Comparison of ENCODE assay signal across 1 cellular context in genomic region chr11:128189823-128190222, GRCh38.
TF ChIP-seq lines count a peak whose summit lies in the region.

No MANE protein-coding gene starts in this region.

TF ChIP-seq in HepG2, 621 proteins besides CTCF, POLR2A, EP300 and RAD21 (continued from another document):
- TF ChIP-seq, protein P1, sequence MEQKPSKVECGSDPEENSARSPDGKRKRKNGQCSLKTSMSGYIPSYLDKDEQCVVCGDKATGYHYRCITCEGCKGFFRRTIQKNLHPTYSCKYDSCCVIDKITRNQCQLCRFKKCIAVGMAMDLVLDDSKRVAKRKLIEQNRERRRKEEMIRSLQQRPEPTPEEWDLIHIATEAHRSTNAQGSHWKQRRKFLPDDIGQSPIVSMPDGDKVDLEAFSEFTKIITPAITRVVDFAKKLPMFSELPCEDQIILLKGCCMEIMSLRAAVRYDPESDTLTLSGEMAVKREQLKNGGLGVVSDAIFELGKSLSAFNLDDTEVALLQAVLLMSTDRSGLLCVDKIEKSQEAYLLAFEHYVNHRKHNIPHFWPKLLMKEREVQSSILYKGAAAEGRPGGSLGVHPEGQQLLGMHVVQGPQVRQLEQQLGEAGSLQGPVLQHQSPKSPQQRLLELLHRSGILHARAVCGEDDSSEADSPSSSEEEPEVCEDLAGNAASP (CRISPR knock-in tag; IDR thresholded peaks at IDR 0.05; ENCODE audit: borderline replicate concordance) = no peak
- TF ChIP-seq AGO2 (optimal IDR thresholded peaks at IDR 0.05; ENCODE audit: low read depth, low read length) (no peak), MAFF (IDR thresholded peaks at IDR 0.05; ENCODE audit: low read depth, low read length) (no peak), PHF5A (CRISPR knock-in tag; IDR thresholded peaks at IDR 0.05; ENCODE audit: low read depth, unreplicated experiment) (no peak), CC2D1A (CRISPR knock-in tag; IDR thresholded peaks at IDR 0.05) (no peak), ZNF337 (CRISPR knock-in tag; IDR thresholded peaks at IDR 0.05; ENCODE audit: borderline replicate concordance, low read depth) (no peak), STAT5B (CRISPR knock-in tag; IDR thresholded peaks at IDR 0.05) (no peak)
